ENCODE assay signal across 1 cellular context in the genomic region with DNA sequence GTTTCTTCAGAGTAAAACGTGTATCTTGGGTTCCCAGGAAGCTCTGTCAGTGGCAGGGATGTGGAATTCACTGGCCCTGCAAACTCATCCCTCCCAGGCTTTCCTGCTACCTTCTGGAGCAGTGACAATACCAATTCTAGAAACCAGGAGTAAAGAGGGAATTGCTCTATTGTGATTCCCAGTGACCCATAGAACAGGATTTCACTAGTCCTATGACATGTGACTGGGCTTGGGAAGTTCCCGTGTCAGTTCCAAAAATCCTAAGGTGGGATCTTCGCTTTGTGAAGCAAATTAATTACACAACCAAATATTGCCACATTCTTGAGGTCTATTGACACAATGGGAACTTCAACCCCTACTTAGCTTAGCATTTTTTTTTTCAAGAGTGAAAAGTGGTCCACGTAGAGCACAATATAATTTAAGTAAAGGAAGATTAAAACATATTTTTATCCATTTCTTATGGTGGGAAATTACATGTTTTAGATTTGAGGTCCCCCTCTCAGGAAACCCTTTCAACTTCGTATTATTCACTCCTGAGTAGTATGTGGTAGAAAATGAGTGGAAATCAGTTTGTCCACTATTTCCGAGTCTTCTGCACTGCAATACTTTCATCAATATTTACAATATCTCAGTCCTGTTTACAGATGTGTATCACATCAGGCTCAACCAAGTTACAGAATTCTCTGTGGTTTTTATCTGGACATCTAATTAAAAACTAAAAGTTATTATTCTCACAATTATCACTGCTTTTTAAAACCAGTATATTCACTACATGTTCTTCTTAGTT.
TF ChIP-seq lines count a peak whose summit lies in the region.

No MANE protein-coding gene starts in this region.

TF ChIP-seq in HepG2, 621 proteins besides CTCF, POLR2A, EP300 and RAD21 (continued from another document and continues in another):
- TF ChIP-seq, protein P1, sequence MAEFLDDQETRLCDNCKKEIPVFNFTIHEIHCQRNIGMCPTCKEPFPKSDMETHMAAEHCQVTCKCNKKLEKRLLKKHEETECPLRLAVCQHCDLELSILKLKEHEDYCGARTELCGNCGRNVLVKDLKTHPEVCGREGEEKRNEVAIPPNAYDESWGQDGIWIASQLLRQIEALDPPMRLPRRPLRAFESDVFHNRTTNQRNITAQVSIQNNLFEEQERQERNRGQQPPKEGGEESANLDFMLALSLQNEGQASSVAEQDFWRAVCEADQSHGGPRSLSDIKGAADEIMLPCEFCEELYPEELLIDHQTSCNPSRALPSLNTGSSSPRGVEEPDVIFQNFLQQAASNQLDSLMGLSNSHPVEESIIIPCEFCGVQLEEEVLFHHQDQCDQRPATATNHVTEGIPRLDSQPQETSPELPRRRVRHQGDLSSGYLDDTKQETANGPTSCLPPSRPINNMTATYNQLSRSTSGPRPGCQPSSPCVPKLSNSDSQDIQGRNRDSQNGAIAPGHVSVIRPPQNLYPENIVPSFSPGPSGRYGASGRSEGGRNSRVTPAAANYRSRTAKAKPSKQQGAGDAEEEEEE (CRISPR knock-in tag; IDR thresholded peaks at IDR 0.05; ENCODE audit: borderline replicate concordance) = no peak; the same call in 1 of the 2 replicates
- TF ChIP-seq, protein P2, sequence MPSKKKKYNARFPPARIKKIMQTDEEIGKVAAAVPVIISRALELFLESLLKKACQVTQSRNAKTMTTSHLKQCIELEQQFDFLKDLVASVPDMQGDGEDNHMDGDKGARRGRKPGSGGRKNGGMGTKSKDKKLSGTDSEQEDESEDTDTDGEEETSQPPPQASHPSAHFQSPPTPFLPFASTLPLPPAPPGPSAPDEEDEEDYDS (CRISPR knock-in tag; IDR thresholded peaks at IDR 0.05) = peak; percentile 63; the same call in 1 of the 2 replicates
- TF ChIP-seq ZNF781 (CRISPR knock-in tag; IDR thresholded peaks at IDR 0.05; ENCODE audit: borderline replicate concordance, not compliant biosample characterization) (no peak), TBP (CRISPR knock-in tag; IDR thresholded peaks at IDR 0.05) (no peak), ZNF879 (CRISPR knock-in tag; IDR thresholded peaks at IDR 0.05) (no peak), ARNT2 (CRISPR knock-in tag; IDR thresholded peaks at IDR 0.05; ENCODE audit: low read depth) (no peak), SIN3A (IDR thresholded peaks at IDR 0.05; ENCODE audit: borderline replicate concordance, low read depth, low read length) (0 out of 2 replicates have a peak, but pooled peaks have one; percentile 39), HMG20B (CRISPR knock-in tag; conservative IDR thresholded peaks at IDR 0.05) (0 out of 2 replicates have a peak, but pooled peaks have one; percentile 15), FOXP1 (IDR thresholded peaks at IDR 0.05) (no peak), FOXP1 (CRISPR knock-in tag; IDR thresholded peaks at IDR 0.05) (peak; percentile 79), BRCA1 (CRISPR knock-in tag; IDR thresholded peaks at IDR 0.05) (no peak), ZNF264 (CRISPR knock-in tag; IDR thresholded peaks at IDR 0.05) (peak; percentile 44; the same call in 1 of the 2 replicates), PHF20 (CRISPR knock-in tag; IDR thresholded peaks at IDR 0.05) (no peak), ZNF670 (CRISPR knock-in tag; IDR thresholded peaks at IDR 0.05; ENCODE audit: borderline replicate concordance) (peak; percentile 78), ZSCAN25 (CRISPR knock-in tag; IDR thresholded peaks at IDR 0.05) (0 out of 2 replicates have a peak, but pooled peaks have one; percentile 21), BCL6 (CRISPR knock-in tag; IDR thresholded peaks at IDR 0.05) (peak; percentile 70), ARNTL (CRISPR knock-in tag; IDR thresholded peaks at IDR 0.05) (peak; percentile 73), ZNF143 (CRISPR knock-in tag; IDR thresholded peaks at IDR 0.05) (no peak), MIXL1 (CRISPR knock-in tag; IDR thresholded peaks at IDR 0.05) (peak; percentile 99), SRY (CRISPR knock-in tag; IDR thresholded peaks at IDR 0.05) (peak; percentile 16; the same call in 1 of the 2 replicates), SOX5 (CRISPR knock-in tag; IDR thresholded peaks at IDR 0.05; ENCODE audit: borderline replicate concordance) (peak; percentile 88), ESRRA (CRISPR knock-in tag; IDR thresholded peaks at IDR 0.05; ENCODE audit: low read depth) (0 out of 2 replicates have a peak, but pooled peaks have one; percentile 37), FOXA3 (CRISPR knock-in tag; IDR thresholded peaks at IDR 0.05) (peak; percentile 88), HNF4A (CRISPR knock-in tag; IDR thresholded peaks at IDR 0.05) (peak; percentile 92), ZNF564 (CRISPR knock-in tag; IDR thresholded peaks at IDR 0.05) (no peak), NR2F1 (CRISPR knock-in tag; IDR thresholded peaks at IDR 0.05) (peak; percentile 52 to 55; a peak in 2 of 4 replicates), LCORL (IDR thresholded peaks at IDR 0.05) (peak; percentile 86), LCORL (CRISPR knock-in tag; IDR thresholded peaks at IDR 0.05) (peak; percentile 91), SOX13 (IDR thresholded peaks at IDR 0.05) (peak; percentile 85), SOX13 (CRISPR knock-in tag; conservative IDR thresholded peaks at IDR 0.05 in 1 of 2, IDR thresholded peaks at IDR 0.05 in 1 of 2) (peak in 1 of 2 experiments; percentile 96; a peak in 2 of 4 replicates), ZNF343 (CRISPR knock-in tag; IDR thresholded peaks at IDR 0.05) (no peak), ZNF331 (CRISPR knock-in tag; IDR thresholded peaks at IDR 0.05) (0 out of 2 replicates have a peak, but pooled peaks have one; percentile 25), NFYB (CRISPR knock-in tag; IDR thresholded peaks at IDR 0.05) (no peak), ZNF10 (CRISPR knock-in tag; IDR thresholded peaks at IDR 0.05; ENCODE audit: borderline replicate concordance, low read depth) (no peak), TARDBP (CRISPR knock-in tag; IDR thresholded peaks at IDR 0.05) (peak; percentile 20; the same call in 1 of the 2 replicates), RBFOX2 (IDR thresholded peaks at IDR 0.05; ENCODE audit: low read depth, low read length) (peak; percentile 62; the same call in 1 of the 2 replicates), SRSF1 (optimal IDR thresholded peaks at IDR 0.05; ENCODE audit: low read depth, low read length) (no peak), ZNF354B (CRISPR knock-in tag; IDR thresholded peaks at IDR 0.05) (no peak), CBX5 (CRISPR knock-in tag; IDR thresholded peaks at IDR 0.05; ENCODE audit: borderline replicate concordance) (0 out of 2 replicates have a peak, but pooled peaks have one; percentile 13), NR2C2 (CRISPR knock-in tag; IDR thresholded peaks at IDR 0.05; ENCODE audit: borderline replicate concordance) (peak; percentile 26; the same call in 1 of the 2 replicates)
- TF ChIP-seq, protein P3, sequence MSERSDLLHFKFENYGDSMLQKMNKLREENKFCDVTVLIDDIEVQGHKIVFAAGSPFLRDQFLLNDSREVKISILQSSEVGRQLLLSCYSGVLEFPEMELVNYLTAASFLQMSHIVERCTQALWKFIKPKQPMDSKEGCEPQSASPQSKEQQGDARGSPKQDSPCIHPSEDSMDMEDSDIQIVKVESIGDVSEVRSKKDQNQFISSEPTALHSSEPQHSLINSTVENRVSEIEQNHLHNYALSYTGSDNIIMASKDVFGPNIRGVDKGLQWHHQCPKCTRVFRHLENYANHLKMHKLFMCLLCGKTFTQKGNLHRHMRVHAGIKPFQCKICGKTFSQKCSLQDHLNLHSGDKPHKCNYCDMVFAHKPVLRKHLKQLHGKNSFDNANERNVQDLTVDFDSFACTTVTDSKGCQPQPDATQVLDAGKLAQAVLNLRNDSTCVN (CRISPR knock-in tag; IDR thresholded peaks at IDR 0.05; ENCODE audit: borderline replicate concordance) = peak; percentile 99
- TF ChIP-seq, protein P4, sequence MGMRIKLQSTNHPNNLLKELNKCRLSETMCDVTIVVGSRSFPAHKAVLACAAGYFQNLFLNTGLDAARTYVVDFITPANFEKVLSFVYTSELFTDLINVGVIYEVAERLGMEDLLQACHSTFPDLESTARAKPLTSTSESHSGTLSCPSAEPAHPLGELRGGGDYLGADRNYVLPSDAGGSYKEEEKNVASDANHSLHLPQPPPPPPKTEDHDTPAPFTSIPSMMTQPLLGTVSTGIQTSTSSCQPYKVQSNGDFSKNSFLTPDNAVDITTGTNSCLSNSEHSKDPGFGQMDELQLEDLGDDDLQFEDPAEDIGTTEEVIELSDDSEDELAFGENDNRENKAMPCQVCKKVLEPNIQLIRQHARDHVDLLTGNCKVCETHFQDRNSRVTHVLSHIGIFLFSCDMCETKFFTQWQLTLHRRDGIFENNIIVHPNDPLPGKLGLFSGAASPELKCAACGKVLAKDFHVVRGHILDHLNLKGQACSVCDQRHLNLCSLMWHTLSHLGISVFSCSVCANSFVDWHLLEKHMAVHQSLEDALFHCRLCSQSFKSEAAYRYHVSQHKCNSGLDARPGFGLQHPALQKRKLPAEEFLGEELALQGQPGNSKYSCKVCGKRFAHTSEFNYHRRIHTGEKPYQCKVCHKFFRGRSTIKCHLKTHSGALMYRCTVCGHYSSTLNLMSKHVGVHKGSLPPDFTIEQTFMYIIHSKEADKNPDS (CRISPR knock-in tag; IDR thresholded peaks at IDR 0.05) = 0 out of 2 replicates have a peak, but pooled peaks have one; percentile 46
- TF ChIP-seq, protein P5, sequence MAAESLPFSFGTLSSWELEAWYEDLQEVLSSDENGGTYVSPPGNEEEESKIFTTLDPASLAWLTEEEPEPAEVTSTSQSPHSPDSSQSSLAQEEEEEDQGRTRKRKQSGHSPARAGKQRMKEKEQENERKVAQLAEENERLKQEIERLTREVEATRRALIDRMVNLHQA (CRISPR knock-in tag; IDR thresholded peaks at IDR 0.05) = no peak
- TF ChIP-seq, protein P6, sequence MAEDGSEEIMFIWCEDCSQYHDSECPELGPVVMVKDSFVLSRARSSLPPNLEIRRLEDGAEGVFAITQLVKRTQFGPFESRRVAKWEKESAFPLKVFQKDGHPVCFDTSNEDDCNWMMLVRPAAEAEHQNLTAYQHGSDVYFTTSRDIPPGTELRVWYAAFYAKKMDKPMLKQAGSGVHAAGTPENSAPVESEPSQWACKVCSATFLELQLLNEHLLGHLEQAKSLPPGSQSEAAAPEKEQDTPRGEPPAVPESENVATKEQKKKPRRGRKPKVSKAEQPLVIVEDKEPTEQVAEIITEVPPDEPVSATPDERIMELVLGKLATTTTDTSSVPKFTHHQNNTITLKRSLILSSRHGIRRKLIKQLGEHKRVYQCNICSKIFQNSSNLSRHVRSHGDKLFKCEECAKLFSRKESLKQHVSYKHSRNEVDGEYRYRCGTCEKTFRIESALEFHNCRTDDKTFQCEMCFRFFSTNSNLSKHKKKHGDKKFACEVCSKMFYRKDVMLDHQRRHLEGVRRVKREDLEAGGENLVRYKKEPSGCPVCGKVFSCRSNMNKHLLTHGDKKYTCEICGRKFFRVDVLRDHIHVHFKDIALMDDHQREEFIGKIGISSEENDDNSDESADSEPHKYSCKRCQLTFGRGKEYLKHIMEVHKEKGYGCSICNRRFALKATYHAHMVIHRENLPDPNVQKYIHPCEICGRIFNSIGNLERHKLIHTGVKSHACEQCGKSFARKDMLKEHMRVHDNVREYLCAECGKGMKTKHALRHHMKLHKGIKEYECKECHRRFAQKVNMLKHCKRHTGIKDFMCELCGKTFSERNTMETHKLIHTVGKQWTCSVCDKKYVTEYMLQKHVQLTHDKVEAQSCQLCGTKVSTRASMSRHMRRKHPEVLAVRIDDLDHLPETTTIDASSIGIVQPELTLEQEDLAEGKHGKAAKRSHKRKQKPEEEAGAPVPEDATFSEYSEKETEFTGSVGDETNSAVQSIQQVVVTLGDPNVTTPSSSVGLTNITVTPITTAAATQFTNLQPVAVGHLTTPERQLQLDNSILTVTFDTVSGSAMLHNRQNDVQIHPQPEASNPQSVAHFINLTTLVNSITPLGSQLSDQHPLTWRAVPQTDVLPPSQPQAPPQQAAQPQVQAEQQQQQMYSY (CRISPR knock-in tag; IDR thresholded peaks at IDR 0.05) = peak; percentile 24; the same call in 1 of the 2 replicates
- TF ChIP-seq, protein P7, sequence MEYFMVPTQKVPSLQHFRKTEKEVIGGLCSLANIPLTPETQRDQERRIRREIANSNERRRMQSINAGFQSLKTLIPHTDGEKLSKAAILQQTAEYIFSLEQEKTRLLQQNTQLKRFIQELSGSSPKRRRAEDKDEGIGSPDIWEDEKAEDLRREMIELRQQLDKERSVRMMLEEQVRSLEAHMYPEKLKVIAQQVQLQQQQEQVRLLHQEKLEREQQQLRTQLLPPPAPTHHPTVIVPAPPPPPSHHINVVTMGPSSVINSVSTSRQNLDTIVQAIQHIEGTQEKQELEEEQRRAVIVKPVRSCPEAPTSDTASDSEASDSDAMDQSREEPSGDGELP (IDR thresholded peaks at IDR 0.05; ENCODE audit: borderline replicate concordance, low read depth) = 0 out of 2 replicates have a peak, but pooled peaks have one; percentile 9
- TF ChIP-seq, protein P8, sequence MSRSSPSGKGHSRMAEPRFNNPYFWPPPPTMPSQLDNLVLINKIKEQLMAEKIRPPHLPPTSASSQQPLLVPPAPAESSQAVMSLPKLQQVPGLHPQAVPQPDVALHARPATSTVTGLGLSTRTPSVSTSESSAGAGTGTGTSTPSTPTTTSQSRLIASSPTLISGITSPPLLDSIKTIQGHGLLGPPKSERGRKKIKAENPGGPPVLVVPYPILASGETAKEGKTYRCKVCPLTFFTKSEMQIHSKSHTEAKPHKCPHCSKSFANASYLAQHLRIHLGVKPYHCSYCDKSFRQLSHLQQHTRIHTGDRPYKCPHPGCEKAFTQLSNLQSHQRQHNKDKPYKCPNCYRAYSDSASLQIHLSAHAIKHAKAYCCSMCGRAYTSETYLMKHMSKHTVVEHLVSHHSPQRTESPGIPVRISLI (CRISPR knock-in tag; IDR thresholded peaks at IDR 0.05; ENCODE audit: borderline replicate concordance) = peak; percentile 95
